ENCODE assay signal across 1 cellular context in the genomic region with DNA sequence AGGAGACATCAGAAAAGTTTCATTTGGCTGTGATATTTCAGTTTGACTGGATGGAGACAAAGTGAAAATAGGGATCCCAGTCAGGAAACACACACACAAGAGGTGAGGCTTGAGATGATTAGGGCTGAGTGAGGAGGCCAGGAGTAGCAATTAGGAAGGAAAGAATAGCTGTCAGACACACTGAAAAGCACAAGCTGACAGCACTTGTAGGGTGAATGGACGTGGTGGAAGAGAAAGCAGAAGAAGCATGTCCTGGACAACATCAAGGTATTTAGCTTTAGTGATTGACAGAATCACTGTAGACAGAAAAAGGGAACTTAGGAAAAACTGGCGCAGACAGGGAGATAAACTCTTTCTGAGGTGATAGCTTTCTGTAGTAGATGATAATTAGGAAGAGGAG.
TF ChIP-seq lines count a peak whose summit lies in the region.

No MANE protein-coding gene starts in this region.

TF ChIP-seq in IMR-90, 13 proteins besides CTCF, POLR2A, EP300 and RAD21:
- TF ChIP-seq, protein P1, sequence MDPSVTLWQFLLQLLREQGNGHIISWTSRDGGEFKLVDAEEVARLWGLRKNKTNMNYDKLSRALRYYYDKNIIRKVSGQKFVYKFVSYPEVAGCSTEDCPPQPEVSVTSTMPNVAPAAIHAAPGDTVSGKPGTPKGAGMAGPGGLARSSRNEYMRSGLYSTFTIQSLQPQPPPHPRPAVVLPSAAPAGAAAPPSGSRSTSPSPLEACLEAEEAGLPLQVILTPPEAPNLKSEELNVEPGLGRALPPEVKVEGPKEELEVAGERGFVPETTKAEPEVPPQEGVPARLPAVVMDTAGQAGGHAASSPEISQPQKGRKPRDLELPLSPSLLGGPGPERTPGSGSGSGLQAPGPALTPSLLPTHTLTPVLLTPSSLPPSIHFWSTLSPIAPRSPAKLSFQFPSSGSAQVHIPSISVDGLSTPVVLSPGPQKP (IDR thresholded peaks at IDR 0.05; ENCODE audit: borderline replicate concordance, low read depth, low read length) = no peak
- TF ChIP-seq MAZ (IDR thresholded peaks at IDR 0.05; ENCODE audit: borderline replicate concordance, low read depth, low read length) (no peak), MAFK (IDR thresholded peaks at IDR 0.05; ENCODE audit: low read depth, low read length) (no peak), BHLHE40 (IDR thresholded peaks at IDR 0.05; ENCODE audit: low read depth, low read length) (no peak), RFX5 (IDR thresholded peaks at IDR 0.05; ENCODE audit: low read depth, low read length) (no peak), FOS (IDR thresholded peaks at IDR 0.05; ENCODE audit: low read depth, low read length) (no peak), CEBPB (IDR thresholded peaks at IDR 0.05; ENCODE audit: low read depth, low read length) (no peak), SMC3 (IDR thresholded peaks at IDR 0.05; ENCODE audit: low read depth, low read length) (no peak)
- TF ChIP-seq, protein P2, sequence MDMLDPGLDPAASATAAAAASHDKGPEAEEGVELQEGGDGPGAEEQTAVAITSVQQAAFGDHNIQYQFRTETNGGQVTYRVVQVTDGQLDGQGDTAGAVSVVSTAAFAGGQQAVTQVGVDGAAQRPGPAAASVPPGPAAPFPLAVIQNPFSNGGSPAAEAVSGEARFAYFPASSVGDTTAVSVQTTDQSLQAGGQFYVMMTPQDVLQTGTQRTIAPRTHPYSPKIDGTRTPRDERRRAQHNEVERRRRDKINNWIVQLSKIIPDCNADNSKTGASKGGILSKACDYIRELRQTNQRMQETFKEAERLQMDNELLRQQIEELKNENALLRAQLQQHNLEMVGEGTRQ (IDR thresholded peaks at IDR 0.05; ENCODE audit: low read depth, low read length) = no peak
TF ChIP-seq in IMR-90: peak in this region for 0.
